In the genomic region with DNA sequence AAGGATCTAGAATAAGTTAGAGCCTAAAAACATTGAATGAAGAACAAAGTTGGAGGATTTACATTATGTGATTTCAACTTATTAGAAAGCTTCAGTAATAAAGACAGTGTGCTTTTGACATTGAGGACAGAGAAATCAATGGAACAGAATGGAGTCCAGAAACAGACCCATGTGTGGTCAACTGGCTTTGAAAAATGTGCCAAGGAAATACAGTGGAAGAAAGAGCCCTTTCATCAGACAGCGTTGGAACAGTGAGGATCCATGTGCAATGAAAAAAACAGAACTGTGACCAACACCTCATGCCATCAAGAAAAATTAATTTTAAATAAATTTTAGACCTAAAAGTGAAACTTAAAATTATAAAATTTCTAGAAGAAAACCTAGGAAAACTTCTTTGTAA, we compare ENCODE assay signal across 29 cellular contexts. TPM values are rescaled to one million over a fixed set of nuclear protein-coding genes. Genes with fewer than 3 reads are reported as not detected.
"Had no signal": no experiment of that assay in that cellular context is flagged by ENCODE, and none has a peak within 500 bp of the region (broad histone marks: within the 10 kb centered on the region; RNA-seq: fewer than 3 reads in every experiment).

No MANE protein-coding gene starts in this region.

- DNase-seq: activated B cell treated with CpG ODN at 0.5 μM for 24 hours; activated CD4-positive, alpha-beta T cell treated with anti-CD3 and anti-CD28 coated beads for 48 hours; activated CD4-positive, alpha-beta T cell treated with anti-CD3 and anti-CD28 coated beads, Interleukin-2, amount 50 U/mL, for 1 hour; activated CD4-positive, alpha-beta T cell treated with anti-CD3 and anti-CD28 coated beads, Interleukin-2, amount 50 U/mL, for 48 hours; activated CD8-positive, alpha-beta memory T cell treated with anti-CD3 and anti-CD28 coated beads for 24 hours; activated CD8-positive, alpha-beta T cell treated with anti-CD3 and anti-CD28 coated beads for 36 hours; activated effector memory CD4-positive, alpha-beta T cell treated with Interleukin-2 at 50 U/mL for 16 hours; activated gamma-delta T cell treated with Interleukin-2 at 50 U/mL for 16 hours; activated naive CD4-positive, alpha-beta T cell treated with anti-CD3 and anti-CD28 coated beads, Interleukin-2, amount 50 U/mL, for 16 hours; activated naive CD4-positive, alpha-beta T cell treated with Interleukin-2 at 50 U/mL for 16 hours; activated T-cell treated with anti-CD3 and anti-CD28 coated beads, Interleukin-2, amount 50 U/mL, for 4 hours; aorta; body of pancreas; caudate nucleus; cortex of kidney; dermis blood vessel endothelial cell; effector CD4-positive, alpha-beta T cell; effector memory CD8-positive, alpha-beta T cell; erythroblast; gastrocnemius medialis; T-helper 1 cell; T-helper 17 cell; T1000; WERI-Rb-1 had no signal

- H3K9me3 ChIP-seq: body of pancreas, esophagus muscularis mucosa, gastrocnemius medialis had no signal

- H3K36me3 ChIP-seq: esophagus muscularis mucosa, gastrocnemius medialis, WERI-Rb-1 had no signal

- H3K4me1 ChIP-seq: body of pancreas, esophagus muscularis mucosa, gastrocnemius medialis had no signal

- H3K27ac ChIP-seq: body of pancreas, esophagus muscularis mucosa, gastrocnemius medialis, WERI-Rb-1 had no signal

- H3K4me3 ChIP-seq: body of pancreas, esophagus muscularis mucosa, gastrocnemius medialis had no signal

- H3K27me3 ChIP-seq: body of pancreas, esophagus muscularis mucosa, gastrocnemius medialis had no signal

RNA-seq across cellular contexts. Expression of gene LRRC18, which starts 50.6 kb away (rescaled TPM):
- total RNA-seq: activated B cell treated with CpG ODN at 0.5 μM for 24 hours; activated CD8-positive, alpha-beta T cell treated with anti-CD3 and anti-CD28 coated beads for 36 hours; activated T-cell treated with anti-CD3 and anti-CD28 coated beads, Interleukin-2, amount 50 U/mL, for 4 hours; activated T-helper 17 cell treated with anti-CD3 and anti-CD28 coated beads, Interleukin-2, amount 50 U/mL, for 72 hours; aorta; body of pancreas; chondrocyte; dermis blood vessel endothelial cell; esophagus muscularis mucosa; gastrocnemius medialis; glomerular endothelial cell; T-helper 17 cell had no signal
- polyA plus RNA-seq: adipose tissue, aorta had no signal
